ENCODE assay signal across 23 cellular contexts in genomic region chr2:119261498-119262225, GRCh38. TPM values are rescaled to one million over a fixed set of nuclear protein-coding genes. Genes with fewer than 3 reads are reported as not detected.
DNase-seq lines count a peak whose midpoint lies in the region; ATAC-seq, FAIRE-seq and TF ChIP-seq lines count a peak whose summit lies in the region.
"Had no signal": no experiment of that assay in that cellular context is flagged by ENCODE, and none has a peak within 500 bp of the region (broad histone marks: within the 10 kb centered on the region; RNA-seq: fewer than 3 reads in every experiment).

No MANE protein-coding gene starts in this region.

- H3K27ac ChIP-seq in right cardiac atrium (ENCODE audit: low read length) (no peak overlapping the region), astrocyte (ENCODE audit: low read depth, low read length) (no peak overlapping the region), mesenchymal stem cell (ENCODE audit: low read length, poor library complexity, severe bottlenecking) (no peak overlapping the region), vagina (no peak overlapping the region), psoas muscle (no peak overlapping the region), suprapubic skin (no peak overlapping the region)
- H3K27ac ChIP-seq: BLaER1, SJCRH30 had no signal

- no peak overlapping the region for H4K91ac ChIP-seq in mesenchymal stem cell (ENCODE audit: low read length)

- TF ChIP-seq EP300 in suprapubic skin (IDR thresholded peaks at IDR 0.05): no peak

- H3K18ac ChIP-seq in mesenchymal stem cell (ENCODE audit: low read depth in 1 of 2, low read length in 2 of 2): peak overlapping the region in 1 of 2 experiments; percentile 46

- no peak for TF ChIP-seq CTCF in astrocyte (IDR thresholded peaks at IDR 0.05; ENCODE audit: insufficient read depth, low read depth, low read length)
- TF ChIP-seq CTCF in vagina (IDR thresholded peaks at IDR 0.05): no peak
- no peak for TF ChIP-seq CTCF in psoas muscle (IDR thresholded peaks at IDR 0.05)
- TF ChIP-seq CTCF in type B pancreatic cell (conservative IDR thresholded peaks at IDR 0.05): no peak
- no peak for TF ChIP-seq CTCF in suprapubic skin (IDR thresholded peaks at IDR 0.05)

- TF ChIP-seq POLR2A in vagina (IDR thresholded peaks at IDR 0.05): no peak
- no peak for TF ChIP-seq POLR2A in suprapubic skin (IDR thresholded peaks at IDR 0.05)

- H3K4me1 Mint-ChIP-seq in astrocyte (ENCODE audit: low read depth, unreplicated experiment) (peaks cover 26% of the 10 kb centered on the region), type B pancreatic cell (ENCODE audit: unreplicated experiment) (peaks cover 8% of the 10 kb centered on the region)
- H3K4me1 Mint-ChIP-seq: CD4-positive, CD25-positive, alpha-beta regulatory T cell had no signal

- no peaks in the 10 kb centered on the region for H3K79me2 ChIP-seq in astrocyte (ENCODE audit: insufficient read depth, low read length)

- peaks cover 14% of the 10 kb centered on the region for H3K79me1 ChIP-seq in mesenchymal stem cell (replicated peaks; ENCODE audit: low read length, poor library complexity, severe bottlenecking)

- H3K4me1 ChIP-seq in right cardiac atrium (ENCODE audit: control insufficient read depth, insufficient read depth, low read length) (peaks cover 3% of the 10 kb centered on the region), astrocyte (ENCODE audit: insufficient read depth, low read length) (peaks cover 7% of the 10 kb centered on the region), mesenchymal stem cell (ENCODE audit: control insufficient read depth, insufficient read depth, low read depth, low read length) (peaks cover 29% of the 10 kb centered on the region), vagina (no peaks in the 10 kb centered on the region), psoas muscle (peaks cover 10% of the 10 kb centered on the region), suprapubic skin (no peaks in the 10 kb centered on the region)

- H3K27ac Mint-ChIP-seq in astrocyte (ENCODE audit: unreplicated experiment) (peak overlapping the region; percentile 29), type B pancreatic cell (no peak overlapping the region)
- H3K27ac Mint-ChIP-seq: CD4-positive, CD25-positive, alpha-beta regulatory T cell; GM23338 had no signal

- H3K4me3 Mint-ChIP-seq in astrocyte (ENCODE audit: unreplicated experiment) (no peak overlapping the region), type B pancreatic cell (no peak overlapping the region)
- H3K4me3 Mint-ChIP-seq: CD4-positive, CD25-positive, alpha-beta regulatory T cell; GM23338; H9 had no signal

- H2BK5ac ChIP-seq in mesenchymal stem cell (ENCODE audit: low read depth, low read length, poor library complexity, severe bottlenecking): no peak overlapping the region

- no peak overlapping the region for H3K4ac ChIP-seq in mesenchymal stem cell (ENCODE audit: low read depth in 1 of 2, low read length in 2 of 2)

- no peak overlapping the region for H2BK120ac ChIP-seq in mesenchymal stem cell (ENCODE audit: low read depth, low read length)

- H3K4me3 ChIP-seq in right cardiac atrium (ENCODE audit: low read length) (no peak overlapping the region), astrocyte (ENCODE audit: insufficient read depth, low read depth, low read length) (no peak overlapping the region), mesenchymal stem cell (ENCODE audit: insufficient read depth in 1 of 2, low read depth in 1 of 2, low read length in 2 of 2) (no peak overlapping the region), vagina (no peak overlapping the region), psoas muscle (no peak overlapping the region), suprapubic skin (no peak overlapping the region)
- H3K4me3 ChIP-seq: BLaER1, GM23338, SJCRH30 had no signal

- peak; percentile 20 for FAIRE-seq in astrocyte (lab: Jason Lieb, UNC)
- FAIRE-seq: D721Med, HTR-8/SVneo had no signal

- H2AK5ac ChIP-seq in mesenchymal stem cell (ENCODE audit: low read length, severe bottlenecking): peak overlapping the region; percentile 33

- no peak overlapping the region for H2BK15ac ChIP-seq in mesenchymal stem cell (ENCODE audit: low read depth, poor library complexity, severe bottlenecking)

- intact Hi-C loops in Right ventricle myocardium inferior (cut with DNase I) (no loop called here), right cardiac atrium (cut with DNase I) (loop anchor here in 2 of 4 donors (5.0 to 10.0 kb wide), 2 partner anchors 247 to 249 kb away; no protein-coding TSS in a partner anchor), vagina (cut with DNase I) (loop anchor here (10.0 kb wide), 1 partner anchor 147 kb away; no protein-coding TSS in a partner anchor), psoas muscle (cut with DNase I) (loop anchor here in 1 of 2 donors (10.0 kb wide), 1 partner anchor 247 kb away; no protein-coding TSS in a partner anchor)

- H3K4me2 ChIP-seq in astrocyte (ENCODE audit: low read length) (no peak overlapping the region), mesenchymal stem cell (ENCODE audit: low read length, poor library complexity, severe bottlenecking) (no peak overlapping the region)
- H3K4me2 ChIP-seq: BLaER1, GM23338 had no signal

- no peak overlapping the region for H3K14ac ChIP-seq in mesenchymal stem cell (ENCODE audit: low read length in 2 of 2)

- WGBS in right cardiac atrium: 87% methylated on average over 17 of the region's 17 CpGs
- 97% methylated on average over 14 of the region's 17 CpGs for WGBS in mesenchymal stem cell
- WGBS in psoas muscle, 3 donors: 86 to 89% (median 86%) methylated on average over 17 of the region's 17 CpGs
- WGBS in suprapubic skin: 91% methylated on average over 12 of the region's 17 CpGs

- H2BK12ac ChIP-seq in mesenchymal stem cell (ENCODE audit: low read length in 2 of 2): no peak overlapping the region

- H3K9me3 ChIP-seq in right cardiac atrium (ENCODE audit: control insufficient read depth, low read length) (no peaks in the 10 kb centered on the region), astrocyte (ENCODE audit: insufficient read depth, low read depth, low read length) (no peaks in the 10 kb centered on the region), mesenchymal stem cell (ENCODE audit: control insufficient read depth, low read length) (no peaks in the 10 kb centered on the region), vagina (no peaks in the 10 kb centered on the region), psoas muscle (no peaks in the 10 kb centered on the region), suprapubic skin (no peaks in the 10 kb centered on the region)
- H3K9me3 ChIP-seq: BLaER1, SJCRH30 had no signal

- H3K23ac ChIP-seq in mesenchymal stem cell (ENCODE audit: low read length in 2 of 2): no peak overlapping the region

- H3K27me3 ChIP-seq in right cardiac atrium (ENCODE audit: control insufficient read depth, insufficient read depth) (no peaks in the 10 kb centered on the region), astrocyte (ENCODE audit: insufficient read depth, low read length) (no peaks in the 10 kb centered on the region), mesenchymal stem cell (ENCODE audit: control insufficient read depth in 1 of 2, insufficient read depth in 1 of 2, low read length in 2 of 2) (no peaks in the 10 kb centered on the region), vagina (no peaks in the 10 kb centered on the region), psoas muscle (ENCODE audit: insufficient read depth in 3 of 3, low read length in 2 of 3) (no peaks in the 10 kb centered on the region), suprapubic skin (no peaks in the 10 kb centered on the region)
- H3K27me3 ChIP-seq: BLaER1, SJCRH30 had no signal

- H3K9ac ChIP-seq in astrocyte (ENCODE audit: low read length) (no peak overlapping the region), mesenchymal stem cell (ENCODE audit: low read length) (no peak overlapping the region)
- H3K9ac ChIP-seq: BLaER1 had no signal

- H3K36me3 ChIP-seq in astrocyte (ENCODE audit: insufficient read depth, low read length): no peaks in the 10 kb centered on the region
- H3K36me3 ChIP-seq in mesenchymal stem cell (ENCODE audit: control insufficient read depth in 1 of 2, insufficient read depth in 2 of 2, low read depth in 1 of 2, low read length in 2 of 2): peaks cover 41 to 61% of the 10 kb centered on the region in 2 experiments
- no peaks in the 10 kb centered on the region for H3K36me3 ChIP-seq in vagina
- H3K36me3 ChIP-seq in psoas muscle (ENCODE audit: insufficient read depth in 1 of 2, low read depth in 1 of 2): peaks cover under 1 to 52% of the 10 kb centered on the region in 2 donors
- H3K36me3 ChIP-seq in suprapubic skin: peaks cover 8% of the 10 kb centered on the region
- H3K36me3 ChIP-seq: SJCRH30 had no signal

- peak; percentile 56 for DNase-seq in Right ventricle myocardium inferior (ENCODE audit: missing footprints)
- no peak for DNase-seq in right cardiac atrium
- DNase-seq in astrocyte (ENCODE audit: low read depth): no peak
- DNase-seq in mesenchymal stem cell: no peak
- DNase-seq in vagina (ENCODE audit: extremely low spot score in 2 of 2): peak; percentile 67 to 82
- DNase-seq in psoas muscle: no peak
- DNase-seq in type B pancreatic cell (ENCODE audit: extremely low spot score, unreplicated experiment): no peak
- no peak for DNase-seq in suprapubic skin (ENCODE audit: low spot score in 2 of 2)
- DNase-seq: CD4-positive, CD25-positive, alpha-beta regulatory T cell; H9; KBM-7; NCI-H1105 treated with DMSO at 0.1 percent for 48 hours; NCI-H146; NCI-H1930; NCI-H2107; NCI-H524 treated with DMSO at 0.1 percent for 48 hours; NCI-H774; PC-3 had no signal

- H4K8ac ChIP-seq in mesenchymal stem cell (ENCODE audit: low read length): no peak overlapping the region

- ATAC-seq in Right ventricle myocardium inferior (no peak), right cardiac atrium (no peak), psoas muscle (no peak)
- ATAC-seq: GM23338, PC-3 had no signal

- no peak overlapping the region for H2AFZ ChIP-seq in astrocyte (ENCODE audit: low read depth, low read length)
- no peak overlapping the region for H2AFZ ChIP-seq in mesenchymal stem cell (ENCODE audit: low read depth, low read length)
- H2AFZ ChIP-seq: GM23338 had no signal

- H3K9me3 Mint-ChIP-seq in astrocyte (ENCODE audit: unreplicated experiment) (no peaks in the 10 kb centered on the region), type B pancreatic cell (no peaks in the 10 kb centered on the region)
- H3K9me3 Mint-ChIP-seq: GM23338, H9 had no signal

- no peaks in the 10 kb centered on the region for H4K20me1 ChIP-seq in astrocyte (ENCODE audit: insufficient read depth, low read length)
- H4K20me1 ChIP-seq: BLaER1 had no signal

- peaks cover 4% of the 10 kb centered on the region for H3K27me3 Mint-ChIP-seq in astrocyte (ENCODE audit: low read depth, unreplicated experiment)
- peaks cover 5% of the 10 kb centered on the region for H3K27me3 Mint-ChIP-seq in type B pancreatic cell

- peaks cover 19% of the 10 kb centered on the region for H3K36me3 Mint-ChIP-seq in astrocyte (ENCODE audit: low read depth, unreplicated experiment)
- H3K36me3 Mint-ChIP-seq in type B pancreatic cell: no peaks in the 10 kb centered on the region
- H3K36me3 Mint-ChIP-seq: CD4-positive, CD25-positive, alpha-beta regulatory T cell had no signal

RNA-seq across cellular contexts. Expression of gene STEAP3, which starts 38.0 kb away (rescaled TPM):
- total RNA-seq in Right ventricle myocardium inferior (12.9 TPM), right cardiac atrium (10 to 100 TPM in 2 of 4 donors, 1 to 10 TPM in 2; 7.2 to 12.4 (median 10.2) TPM), astrocyte (38.8 and 43.1 TPM in 2 replicates), vagina (22.1 TPM), psoas muscle (10 to 100 TPM; 12.3 to 47.4 (median 22.8) TPM), type B pancreatic cell (ENCODE audit: low replicate concordance) (19.0 and 25.5 TPM in 2 replicates), suprapubic skin (10 to 100 TPM; 18.3 to 21.7 (median 20.6) TPM)
- polyA plus RNA-seq in right cardiac atrium (4.8 TPM), psoas muscle (10 to 100 TPM in 1 of 3 donors, 1 to 10 TPM in 2; 8.6 to 15.7 (median 8.9) TPM)
- 25.2 TPM for polyA plus RNA-seq in mesenchymal stem cell (2013, experiment 1 of 2)
- 25.9 TPM for polyA plus RNA-seq in mesenchymal stem cell (2013, experiment 2 of 2)
- total RNA-seq: CD4-positive, CD25-positive, alpha-beta regulatory T cell had no signal
- polyA plus RNA-seq: CD4-positive, CD25-positive, alpha-beta regulatory T cell had no signal

Comparison
In these comparisons a context has a peak if more than half of its experiments do, and no peak if none do; other contexts are left out.
1. DNase-seq: peak in Right ventricle myocardium inferior (single experiment) and vagina (2 of 2); none in right cardiac atrium (0 of 3), astrocyte (single experiment), mesenchymal stem cell (single experiment), psoas muscle (0 of 2), type B pancreatic cell (single experiment) and suprapubic skin (0 of 2).